ENCODE assay signal across 1 cellular context in the genomic region with DNA sequence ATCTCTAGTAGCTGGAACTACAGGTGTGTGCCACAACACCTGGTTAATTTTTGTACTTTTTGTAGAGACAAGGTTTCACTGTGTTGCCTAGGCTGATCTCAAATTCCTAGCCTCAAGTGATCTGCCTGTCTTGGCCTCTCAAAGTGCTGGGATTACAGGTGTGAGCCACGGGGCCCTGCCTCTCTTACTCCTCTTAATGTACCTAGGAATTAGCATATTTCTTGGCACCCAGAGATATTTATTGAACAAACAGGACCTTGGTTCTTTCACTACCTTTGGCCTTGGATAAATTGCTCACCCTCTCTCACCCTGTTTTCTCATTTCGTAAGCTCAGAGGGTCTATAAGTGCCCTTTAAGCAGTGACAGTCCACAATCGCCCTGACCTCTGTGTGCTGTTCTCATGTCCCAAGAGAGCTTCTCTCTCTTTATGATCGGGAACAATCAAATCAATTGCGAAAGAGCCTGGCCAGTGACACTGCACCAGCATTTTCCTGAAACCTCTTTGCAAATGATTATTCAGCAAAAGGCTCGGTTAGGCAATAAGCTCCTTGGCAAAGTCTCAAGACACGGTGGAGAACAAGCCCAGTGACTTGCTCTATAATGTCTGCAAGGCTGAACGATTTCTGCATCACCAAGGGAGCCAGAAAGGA.
A peak's percentile ranks its signal among the peaks of the same experiment; 100 is the strongest.
TF ChIP-seq lines count a peak whose summit lies in the region.

No MANE protein-coding gene starts in this region.

TF ChIP-seq in liver, 16 proteins besides CTCF, POLR2A, EP300 and RAD21:
- peak; percentile 96 to 97 for TF ChIP-seq RXRA (IDR thresholded peaks at IDR 0.05)
- TF ChIP-seq JUND (IDR thresholded peaks at IDR 0.05) = peak; percentile 79 to 92
- TF ChIP-seq HNF4A (conservative IDR thresholded peaks at IDR 0.05) = peak; percentile 96 to 97
- TF ChIP-seq SP1 (IDR thresholded peaks at IDR 0.05) = peak; percentile 93
- TF ChIP-seq GABPA (IDR thresholded peaks at IDR 0.05 in 1 of 2, conservative IDR thresholded peaks at IDR 0.05 in 1 of 2) = peak in 1 of 2 donors; percentile 32
- TF ChIP-seq HNF4G (IDR thresholded peaks at IDR 0.05) = peak; percentile 73
- TF ChIP-seq, protein P1, sequence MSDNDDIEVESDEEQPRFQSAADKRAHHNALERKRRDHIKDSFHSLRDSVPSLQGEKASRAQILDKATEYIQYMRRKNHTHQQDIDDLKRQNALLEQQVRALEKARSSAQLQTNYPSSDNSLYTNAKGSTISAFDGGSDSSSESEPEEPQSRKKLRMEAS (IDR thresholded peaks at IDR 0.05) = peak; percentile 85
- TF ChIP-seq, protein P2, sequence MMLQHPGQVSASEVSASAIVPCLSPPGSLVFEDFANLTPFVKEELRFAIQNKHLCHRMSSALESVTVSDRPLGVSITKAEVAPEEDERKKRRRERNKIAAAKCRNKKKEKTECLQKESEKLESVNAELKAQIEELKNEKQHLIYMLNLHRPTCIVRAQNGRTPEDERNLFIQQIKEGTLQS (IDR thresholded peaks at IDR 0.05) = peak; percentile 83
- TF ChIP-seq TAF1 (conservative IDR thresholded peaks at IDR 0.05) = no peak
- TF ChIP-seq FOXA1 (IDR thresholded peaks at IDR 0.05) = peak; percentile 73
- TF ChIP-seq, protein P3, sequence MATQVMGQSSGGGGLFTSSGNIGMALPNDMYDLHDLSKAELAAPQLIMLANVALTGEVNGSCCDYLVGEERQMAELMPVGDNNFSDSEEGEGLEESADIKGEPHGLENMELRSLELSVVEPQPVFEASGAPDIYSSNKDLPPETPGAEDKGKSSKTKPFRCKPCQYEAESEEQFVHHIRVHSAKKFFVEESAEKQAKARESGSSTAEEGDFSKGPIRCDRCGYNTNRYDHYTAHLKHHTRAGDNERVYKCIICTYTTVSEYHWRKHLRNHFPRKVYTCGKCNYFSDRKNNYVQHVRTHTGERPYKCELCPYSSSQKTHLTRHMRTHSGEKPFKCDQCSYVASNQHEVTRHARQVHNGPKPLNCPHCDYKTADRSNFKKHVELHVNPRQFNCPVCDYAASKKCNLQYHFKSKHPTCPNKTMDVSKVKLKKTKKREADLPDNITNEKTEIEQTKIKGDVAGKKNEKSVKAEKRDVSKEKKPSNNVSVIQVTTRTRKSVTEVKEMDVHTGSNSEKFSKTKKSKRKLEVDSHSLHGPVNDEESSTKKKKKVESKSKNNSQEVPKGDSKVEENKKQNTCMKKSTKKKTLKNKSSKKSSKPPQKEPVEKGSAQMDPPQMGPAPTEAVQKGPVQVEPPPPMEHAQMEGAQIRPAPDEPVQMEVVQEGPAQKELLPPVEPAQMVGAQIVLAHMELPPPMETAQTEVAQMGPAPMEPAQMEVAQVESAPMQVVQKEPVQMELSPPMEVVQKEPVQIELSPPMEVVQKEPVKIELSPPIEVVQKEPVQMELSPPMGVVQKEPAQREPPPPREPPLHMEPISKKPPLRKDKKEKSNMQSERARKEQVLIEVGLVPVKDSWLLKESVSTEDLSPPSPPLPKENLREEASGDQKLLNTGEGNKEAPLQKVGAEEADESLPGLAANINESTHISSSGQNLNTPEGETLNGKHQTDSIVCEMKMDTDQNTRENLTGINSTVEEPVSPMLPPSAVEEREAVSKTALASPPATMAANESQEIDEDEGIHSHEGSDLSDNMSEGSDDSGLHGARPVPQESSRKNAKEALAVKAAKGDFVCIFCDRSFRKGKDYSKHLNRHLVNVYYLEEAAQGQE (IDR thresholded peaks at IDR 0.05) = peak; percentile 44
- peak; percentile 86 for TF ChIP-seq NR2F2 (IDR thresholded peaks at IDR 0.05)
- TF ChIP-seq FOXA2 (IDR thresholded peaks at IDR 0.05) = peak; percentile 80
- TF ChIP-seq YY1 (IDR thresholded peaks at IDR 0.05) = peak; percentile 86
- TF ChIP-seq, protein P4, sequence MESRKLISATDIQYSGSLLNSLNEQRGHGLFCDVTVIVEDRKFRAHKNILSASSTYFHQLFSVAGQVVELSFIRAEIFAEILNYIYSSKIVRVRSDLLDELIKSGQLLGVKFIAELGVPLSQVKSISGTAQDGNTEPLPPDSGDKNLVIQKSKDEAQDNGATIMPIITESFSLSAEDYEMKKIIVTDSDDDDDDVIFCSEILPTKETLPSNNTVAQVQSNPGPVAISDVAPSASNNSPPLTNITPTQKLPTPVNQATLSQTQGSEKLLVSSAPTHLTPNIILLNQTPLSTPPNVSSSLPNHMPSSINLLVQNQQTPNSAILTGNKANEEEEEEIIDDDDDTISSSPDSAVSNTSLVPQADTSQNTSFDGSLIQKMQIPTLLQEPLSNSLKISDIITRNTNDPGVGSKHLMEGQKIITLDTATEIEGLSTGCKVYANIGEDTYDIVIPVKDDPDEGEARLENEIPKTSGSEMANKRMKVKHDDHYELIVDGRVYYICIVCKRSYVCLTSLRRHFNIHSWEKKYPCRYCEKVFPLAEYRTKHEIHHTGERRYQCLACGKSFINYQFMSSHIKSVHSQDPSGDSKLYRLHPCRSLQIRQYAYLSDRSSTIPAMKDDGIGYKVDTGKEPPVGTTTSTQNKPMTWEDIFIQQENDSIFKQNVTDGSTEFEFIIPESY (IDR thresholded peaks at IDR 0.05) = peak; percentile 90
- peak in 1 of 2 donors; percentile 53 for TF ChIP-seq EGR1 (IDR thresholded peaks at IDR 0.05; ENCODE audit: low read depth in 2 of 2)
